In the genomic region with DNA sequence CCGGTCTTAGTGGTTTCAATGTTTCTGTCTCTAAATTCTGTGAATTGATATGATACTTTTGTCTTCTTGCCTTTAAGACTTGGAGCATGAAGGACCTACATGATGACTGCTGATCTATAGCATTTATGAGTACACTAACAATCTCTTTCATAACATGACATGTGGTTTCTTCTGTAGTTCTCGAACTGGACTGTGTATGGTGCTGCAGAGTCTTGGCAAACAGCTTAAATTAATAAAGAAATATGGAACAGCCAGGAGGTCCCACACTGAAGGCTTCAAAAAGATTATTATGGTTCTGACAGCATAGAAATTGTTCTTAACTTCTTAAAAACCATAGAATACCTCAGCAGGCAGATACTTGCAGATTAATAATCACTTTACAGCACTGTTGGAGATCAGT, we compare ENCODE assay signal across 15 cellular contexts.
A peak's percentile ranks its signal among the peaks of the same experiment; 100 is the strongest.
DNase-seq lines count a peak whose midpoint lies in the region; TF ChIP-seq lines count a peak whose summit lies in the region.
"Had no signal": no experiment of that assay in that cellular context is flagged by ENCODE, and none has a peak within 500 bp of the region (broad histone marks: within the 10 kb centered on the region; RNA-seq: fewer than 3 reads in every experiment).

No MANE protein-coding gene starts in this region.

- no peaks in the 10 kb centered on the region for H3K36me3 Mint-ChIP-seq in type B pancreatic cell

- no peaks in the 10 kb centered on the region for H3K4me1 Mint-ChIP-seq in type B pancreatic cell (ENCODE audit: unreplicated experiment)

- H3K4me3 ChIP-seq in choroid plexus epithelial cell (ENCODE audit: low read depth, low read length): no peak overlapping the region
- no peak overlapping the region for H3K4me3 ChIP-seq in mesenchymal stem cell (ENCODE audit: insufficient read depth in 1 of 2, low read depth in 1 of 2, low read length in 2 of 2)
- H3K4me3 ChIP-seq: BLaER1, SJSA1 had no signal

- H3K4ac ChIP-seq in mesenchymal stem cell (ENCODE audit: low read depth in 1 of 2, low read length in 2 of 2): no peak overlapping the region

- no peak overlapping the region for H4K91ac ChIP-seq in mesenchymal stem cell (ENCODE audit: low read length)

- H3K27me3 ChIP-seq in mesenchymal stem cell (ENCODE audit: control insufficient read depth in 1 of 2, insufficient read depth in 1 of 2, low read length in 2 of 2): no peaks in the 10 kb centered on the region
- H3K27me3 ChIP-seq: BLaER1, SJSA1 had no signal

- no peak overlapping the region for H3K14ac ChIP-seq in mesenchymal stem cell (ENCODE audit: low read length in 2 of 2)

- no peak overlapping the region for H2BK120ac ChIP-seq in mesenchymal stem cell (ENCODE audit: low read depth, low read length)

- H3K79me1 ChIP-seq in mesenchymal stem cell (replicated peaks; ENCODE audit: low read length, poor library complexity, severe bottlenecking): no peaks in the 10 kb centered on the region

- WGBS in mesenchymal stem cell: 86% methylated on average over 1 of the region's 2 CpGs

- TF ChIP-seq CTCF in 22Rv1 (IDR thresholded peaks at IDR 0.05) (peak; percentile 42), C4-2B (conservative IDR thresholded peaks at IDR 0.05) (peak; percentile 15; the same call in 1 of the 2 replicates), choroid plexus epithelial cell (conservative IDR thresholded peaks at IDR 0.05; ENCODE audit: low read depth, low read length) (no peak), type B pancreatic cell (conservative IDR thresholded peaks at IDR 0.05) (no peak)

- no peaks in the 10 kb centered on the region for H3K4me1 ChIP-seq in mesenchymal stem cell (ENCODE audit: control insufficient read depth, insufficient read depth, low read depth, low read length)
- H3K4me1 ChIP-seq: BLaER1, SJSA1 had no signal

- peaks cover 17% of the 10 kb centered on the region for H3K27me3 Mint-ChIP-seq in type B pancreatic cell

- H2BK12ac ChIP-seq in mesenchymal stem cell (ENCODE audit: low read length in 2 of 2): no peak overlapping the region

- H4K8ac ChIP-seq in mesenchymal stem cell (ENCODE audit: low read length): no peak overlapping the region

- no peaks in the 10 kb centered on the region for H3K36me3 ChIP-seq in mesenchymal stem cell (ENCODE audit: control insufficient read depth in 1 of 2, insufficient read depth in 2 of 2, low read depth in 1 of 2, low read length in 2 of 2)
- H3K36me3 ChIP-seq: BLaER1, SJSA1 had no signal

- H3K9me3 ChIP-seq in mesenchymal stem cell (ENCODE audit: control insufficient read depth, low read length): peaks cover 12% of the 10 kb centered on the region
- H3K9me3 ChIP-seq: BLaER1 had no signal

- H3K4me2 ChIP-seq in mesenchymal stem cell (ENCODE audit: low read length, poor library complexity, severe bottlenecking): no peak overlapping the region
- H3K4me2 ChIP-seq: BLaER1 had no signal

- H3K18ac ChIP-seq in mesenchymal stem cell (ENCODE audit: low read depth in 1 of 2, low read length in 2 of 2): no peak overlapping the region

- H2AFZ ChIP-seq in mesenchymal stem cell (ENCODE audit: low read depth, low read length): no peak overlapping the region

- no peak overlapping the region for H3K9ac ChIP-seq in mesenchymal stem cell (ENCODE audit: low read length)
- H3K9ac ChIP-seq: BLaER1 had no signal

- H3K23ac ChIP-seq in mesenchymal stem cell (ENCODE audit: low read length in 2 of 2): no peak overlapping the region

- no peak overlapping the region for H3K27ac ChIP-seq in 22Rv1
- H3K27ac ChIP-seq in C4-2B: no peak overlapping the region
- H3K27ac ChIP-seq in mesenchymal stem cell (ENCODE audit: low read length, poor library complexity, severe bottlenecking): no peak overlapping the region
- H3K27ac ChIP-seq: BLaER1, SJSA1 had no signal

- H3K27ac Mint-ChIP-seq in type B pancreatic cell: no peak overlapping the region

- no peak overlapping the region for H2BK5ac ChIP-seq in mesenchymal stem cell (ENCODE audit: low read depth, low read length, poor library complexity, severe bottlenecking)

- DNase-seq in NCI-H446 treated with DMSO at 0.1 percent for 48 hours (lab: John Stamatoyannopoulos, UW): peak; percentile 40
- DNase-seq in choroid plexus epithelial cell (ENCODE audit: low read depth): peak; percentile 1
- no peak for DNase-seq in mesenchymal stem cell
- no peak for DNase-seq in activated naive CD4-positive, alpha-beta T cell treated with Interleukin-2 at 50 U/mL for 16 hours
- DNase-seq in type B pancreatic cell (ENCODE audit: extremely low spot score, unreplicated experiment): no peak
- DNase-seq: DMS153, H7, Karpas-422, NCI-H1436 treated with DMSO at 0.1 percent for 48 hours, NCI-H2081 treated with DMSO at 0.1 percent for 48 hours, OCI-M1 had no signal

- H2AK5ac ChIP-seq in mesenchymal stem cell (ENCODE audit: low read length, severe bottlenecking): no peak overlapping the region

- no peak overlapping the region for H2BK15ac ChIP-seq in mesenchymal stem cell (ENCODE audit: low read depth, poor library complexity, severe bottlenecking)

- no peak overlapping the region for H3K4me3 Mint-ChIP-seq in type B pancreatic cell

- no peaks in the 10 kb centered on the region for H3K9me3 Mint-ChIP-seq in type B pancreatic cell

Comparison
In these comparisons a context has a peak if more than half of its experiments do, and no peak if none do; other contexts are left out.
1. CTCF ChIP-seq: peak in 22Rv1 (single experiment) and C4-2B (single experiment); none in choroid plexus epithelial cell (single experiment) and type B pancreatic cell (single experiment).
2. DNase-seq: peak in NCI-H446 treated with DMSO at 0.1 percent for 48 hours (single experiment) and choroid plexus epithelial cell (single experiment); none in mesenchymal stem cell (single experiment), activated naive CD4-positive, alpha-beta T cell treated with Interleukin-2 at 50 U/mL for 16 hours (single experiment) and type B pancreatic cell (single experiment).